Comparison of ENCODE assay signal across 19 cellular contexts in the genomic region with DNA sequence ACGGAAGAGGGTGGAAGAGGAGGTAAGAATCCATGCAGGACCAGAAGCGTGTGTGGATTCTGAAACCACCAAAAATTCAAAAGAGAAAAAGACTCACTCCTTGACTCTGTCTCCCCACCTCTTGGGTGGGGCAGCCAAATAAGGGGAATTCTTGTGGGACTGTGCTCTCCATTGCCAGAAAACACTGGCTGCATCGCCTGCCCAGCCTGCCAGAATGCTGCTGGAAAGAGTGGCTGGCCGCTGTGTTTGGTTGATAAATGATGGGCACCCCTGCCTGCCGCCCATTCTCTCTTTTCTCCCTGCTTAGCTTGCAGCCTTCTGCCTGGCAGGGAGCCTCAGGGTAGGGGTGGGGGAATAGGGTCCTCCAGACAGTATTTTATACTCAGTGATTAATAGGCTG. TPM values are rescaled to one million over a fixed set of nuclear protein-coding genes. Genes with fewer than 3 reads are reported as not detected.
A peak's percentile ranks its signal among the peaks of the same experiment; 100 is the strongest.
DNase-seq lines count a peak whose midpoint lies in the region; ATAC-seq and TF ChIP-seq lines count a peak whose summit lies in the region.
"Had no signal": no experiment of that assay in that cellular context is flagged by ENCODE, and none has a peak within 500 bp of the region (broad histone marks: within the 10 kb centered on the region; RNA-seq: fewer than 3 reads in every experiment).

No MANE protein-coding gene starts in this region.

- intact Hi-C loops in left ventricle myocardium superior (cut with micrococcal nuclease) (no loop called here), sigmoid colon (cut with DNase I) (loop anchor here (5.0 kb wide), 1 partner anchor 50 kb away; no protein-coding TSS in a partner anchor)

- no peak for TF ChIP-seq EP300 in sigmoid colon (IDR thresholded peaks at IDR 0.05)

- H3K4me1 ChIP-seq in ectodermal cell (ENCODE audit: control insufficient read depth, insufficient read depth, low read length): peaks cover 14% of the 10 kb centered on the region
- peaks cover 0 to 49% (median 32%) of the 10 kb centered on the region in 4 donors for H3K4me1 ChIP-seq in sigmoid colon
- H3K4me1 ChIP-seq: colonic mucosa, gastrocnemius medialis had no signal

- H3K36me3 ChIP-seq in ectodermal cell (ENCODE audit: control insufficient read depth, insufficient read depth, low read length): no peaks in the 10 kb centered on the region
- no peaks in the 10 kb centered on the region for H3K36me3 ChIP-seq in sigmoid colon
- H3K36me3 ChIP-seq: colonic mucosa, gastrocnemius medialis had no signal

- ATAC-seq in left ventricle myocardium superior (peak; percentile 37), HG03159 (IDR thresholded peaks at IDR 0.05; ENCODE audit: unreplicated experiment) (no peak)
- ATAC-seq: gastrocnemius medialis, left lobe of liver had no signal

- H3K27me3 ChIP-seq in ectodermal cell (ENCODE audit: control insufficient read depth, insufficient read depth, low read length, poor library complexity, severe bottlenecking) (no peaks in the 10 kb centered on the region), sigmoid colon (no peaks in the 10 kb centered on the region)
- H3K27me3 ChIP-seq: colonic mucosa, gastrocnemius medialis had no signal

- no peak overlapping the region for H3K4me3 ChIP-seq in ectodermal cell (ENCODE audit: insufficient read depth, low read depth, low read length)
- no peak overlapping the region for H3K4me3 ChIP-seq in sigmoid colon
- H3K4me3 ChIP-seq: colonic mucosa, gastrocnemius medialis had no signal

- DNase-seq in left ventricle myocardium superior (no peak), sigmoid colon (peak; percentile 81), ureter (ENCODE audit: low spot score) (peak; percentile 67), HuH-7 (ENCODE audit: low spot score) (no peak), globus pallidus (ENCODE audit: low spot score) (no peak)
- DNase-seq: activated naive CD4-positive, alpha-beta T cell treated with anti-CD3 and anti-CD28 coated beads, Interleukin-2, amount 50 U/mL, for 16 hours; activated T-cell treated with anti-CD3 and anti-CD28 coated beads, Interleukin-2, amount 50 U/mL, for 1 hour; colonic mucosa; DMS79 treated with DMSO at 0.1 percent for 48 hours; gastrocnemius medialis; HCEC 1CT; MM.1S; NCI-H1436 treated with DMSO at 0.1 percent for 48 hours; SIG-M5; T-helper 1 cell had no signal

- H3K27ac ChIP-seq in ectodermal cell (ENCODE audit: insufficient read depth, low read depth, low read length, poor library complexity, severe bottlenecking) (peak overlapping the region; percentile 91), sigmoid colon (peak overlapping the region; percentile 79 to 89 (median 82))
- H3K27ac ChIP-seq: colonic mucosa, VCaP had no signal

- no peak for TF ChIP-seq POLR2A in sigmoid colon (IDR thresholded peaks at IDR 0.05)

- no peak for TF ChIP-seq CTCF in sigmoid colon (IDR thresholded peaks at IDR 0.05)

- 81 to 84% methylated on average over 5 of the region's 5 CpGs for WGBS in ectodermal cell, 2 experiments
- WGBS in sigmoid colon, 2 donors: 84 to 86% methylated on average over 5 of the region's 5 CpGs

- H3K9me3 ChIP-seq in ectodermal cell (ENCODE audit: control insufficient read depth, low read length) (no peaks in the 10 kb centered on the region), sigmoid colon (no peaks in the 10 kb centered on the region)
- H3K9me3 ChIP-seq: colonic mucosa, gastrocnemius medialis had no signal

RNA-seq across cellular contexts. Expression of a gene that starts 11.6 kb away (rescaled TPM):
- polyA plus RNA-seq in ectodermal cell (2013, experiment 1 of 4): 89.7 TPM
- 98.7 TPM for polyA plus RNA-seq in ectodermal cell (2013, experiment 2 of 4)
- 70.1 TPM for polyA plus RNA-seq in ectodermal cell (2013, experiment 3 of 4)
- polyA plus RNA-seq in ectodermal cell (2013, experiment 4 of 4): 84.3 TPM
- 52.8 TPM for total RNA-seq in left ventricle myocardium superior
- 10 to 100 TPM; 23.8 to 34.9 (median 32.0) TPM for total RNA-seq in sigmoid colon
- 10 to 100 TPM in 1 of 3 donors, 1 to 10 TPM in 2; 6.2 to 14.3 (median 9.0) TPM for polyA plus RNA-seq in sigmoid colon
- total RNA-seq in ureter: 98.2 TPM

RNA-seq across cellular contexts. Expression of a gene that starts 12.9 kb away (rescaled TPM):
- 51.0 TPM for polyA plus RNA-seq in ectodermal cell (2013, experiment 1 of 4)
- polyA plus RNA-seq in ectodermal cell (2013, experiment 2 of 4): 57.9 TPM
- polyA plus RNA-seq in ectodermal cell (2013, experiment 3 of 4): 51.5 TPM
- polyA plus RNA-seq in ectodermal cell (2013, experiment 4 of 4): 62.6 TPM
- 11.2 TPM for total RNA-seq in left ventricle myocardium superior
- 10 to 100 TPM; 11.1 to 34.6 (median 27.4) TPM for total RNA-seq in sigmoid colon
- polyA plus RNA-seq in sigmoid colon: 10 to 100 TPM in 1 of 3 donors, 1 to 10 TPM in 2; 3.5 to 15.6 (median 9.6) TPM
- 12.4 TPM for total RNA-seq in ureter

Comparison
In these comparisons a context has a peak if more than half of its experiments do, and no peak if none do; other contexts are left out.
1. DNase-seq: peak in sigmoid colon (single experiment) and ureter (single experiment); none in left ventricle myocardium superior (single experiment), HuH-7 (single experiment) and globus pallidus (single experiment).